In genomic region chr22:46044718-46045458, GRCh38 we compare ENCODE assay signal across 8 cellular contexts.
DNase-seq lines count a peak whose midpoint lies in the region; ATAC-seq, FAIRE-seq and TF ChIP-seq lines count a peak whose summit lies in the region.

No MANE protein-coding gene starts in this region.

- peaks cover 0 to 3% of the 10 kb centered on the region in 2 donors for H3K4me1 ChIP-seq in small intestine (ENCODE audit: control insufficient read depth in 2 of 2, insufficient read depth in 1 of 2, low read depth in 1 of 2, low read length in 1 of 2)

- H3K27me3 ChIP-seq in small intestine (ENCODE audit: control insufficient read depth in 2 of 2, insufficient read depth in 2 of 2, low read length in 2 of 2) = no peaks in the 10 kb centered on the region

- peak overlapping the region; percentile 61 to 95 for H3K27ac ChIP-seq in small intestine (ENCODE audit: low read depth in 1 of 2, low read length in 1 of 2)

- DNase-seq in LNCaP clone FGC (ENCODE audit: low read depth) = no peak
- no peak for DNase-seq in astrocyte of the cerebellum (ENCODE audit: low read depth)
- no peak for DNase-seq in small intestine
- DNase-seq in NCI-H1092 treated with DMSO at 0.1 percent for 48 hours (lab: John Stamatoyannopoulos, UW) = no peak
- DNase-seq in OCI-M2 (lab: John Stamatoyannopoulos, UW; ENCODE audit: unreplicated experiment) = no peak
- no peak for DNase-seq in NCI-H2171 (lab: John Stamatoyannopoulos, UW)

- no peak for ATAC-seq in HG03342 (IDR thresholded peaks at IDR 0.05; ENCODE audit: unreplicated experiment)

- in situ Hi-C loops in astrocyte of the cerebellum (cut with HindIII; ENCODE audit: low sequenced_read_pairs) = no loop called here

- TF ChIP-seq CTCF in LNCaP clone FGC (IDR thresholded peaks at IDR 0.05; ENCODE audit: control insufficient read depth, extremely low read depth, insufficient read depth) = no peak
- TF ChIP-seq CTCF in astrocyte of the cerebellum (IDR thresholded peaks at IDR 0.05; ENCODE audit: low read depth, low read length, missing control alignments) = no peak

- H3K9me3 ChIP-seq in iPS-18c (ENCODE audit: control insufficient read depth, insufficient read depth, low read length) (no peaks in the 10 kb centered on the region), small intestine (ENCODE audit: control insufficient read depth, low read depth) (no peaks in the 10 kb centered on the region)

- H3K4me3 ChIP-seq in LNCaP clone FGC (ENCODE audit: low read depth, low read length) = peak overlapping the region; percentile 73
- H3K4me3 ChIP-seq in astrocyte of the cerebellum (ENCODE audit: low read depth, low read length) = peak overlapping the region; percentile 58
- peak overlapping the region; percentile 41 for H3K4me3 ChIP-seq in iPS-18c (ENCODE audit: insufficient read depth, low read depth, low read length)
- peak overlapping the region; percentile 51 to 57 for H3K4me3 ChIP-seq in small intestine (ENCODE audit: low read depth in 1 of 2, low read length in 2 of 2)

- 2 to 4% (median 4%) methylated on average over 62 to 77 of the region's 77 CpGs for WGBS in small intestine, 3 donors

- no peaks in the 10 kb centered on the region for H3K36me3 ChIP-seq in small intestine (ENCODE audit: control insufficient read depth in 2 of 2, insufficient read depth in 2 of 2, low read length in 2 of 2)

- FAIRE-seq in small intestine (lab: Jason Lieb, UNC) = no peak
